8 cellular contexts compared by ENCODE assay signal in the genomic region with DNA sequence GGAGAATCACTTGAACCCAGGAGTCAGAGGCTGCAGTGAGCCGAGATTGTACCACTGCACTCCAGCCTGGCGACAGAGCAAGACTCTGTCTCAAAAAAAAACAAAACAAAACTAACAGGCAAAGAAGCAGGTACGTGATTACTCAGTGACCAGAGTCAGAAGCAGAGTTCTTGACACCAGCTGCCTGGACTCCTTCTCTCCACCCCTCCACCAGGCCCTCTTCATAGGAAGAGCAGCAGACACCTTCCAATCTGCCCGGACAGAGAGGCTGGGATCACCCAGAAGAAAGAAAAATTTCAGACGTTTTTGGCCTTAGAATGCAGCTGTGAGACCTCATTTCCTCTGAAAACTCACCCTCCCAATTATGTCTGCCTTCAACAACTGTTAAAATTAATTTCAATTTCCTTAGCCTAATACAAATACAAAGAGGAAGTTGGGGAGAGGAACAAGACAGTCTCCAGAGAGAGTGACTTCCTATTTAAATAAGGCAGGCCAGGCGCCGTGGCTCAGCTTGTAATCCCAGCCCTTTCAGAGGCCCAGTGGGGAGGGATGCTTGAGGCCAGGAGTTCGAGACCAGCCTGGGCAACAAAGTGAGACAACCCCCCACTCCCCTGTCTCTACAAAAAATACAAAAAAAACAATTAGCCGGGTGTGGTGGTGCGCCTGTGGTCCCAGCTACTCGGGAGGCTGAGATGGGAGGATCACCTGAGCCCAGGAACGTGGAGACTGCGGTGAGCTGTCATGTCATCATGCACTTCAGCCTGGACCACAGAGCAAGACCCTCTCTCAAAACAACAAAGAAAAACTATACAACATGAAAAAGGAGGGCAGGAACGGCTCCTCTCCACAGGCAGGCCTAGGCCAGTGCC. TPM values are rescaled to one million over a fixed set of nuclear protein-coding genes. Genes with fewer than 3 reads are reported as not detected.
DNase-seq lines count a peak whose midpoint lies in the region; ATAC-seq lines count a peak whose summit lies in the region.

No MANE protein-coding gene starts in this region.

- no peaks in the 10 kb centered on the region for H3K9me3 Mint-ChIP-seq in CD8-positive, alpha-beta memory T cell
- H3K9me3 Mint-ChIP-seq in activated T-helper 2 cell treated with anti-CD3 and anti-CD28 coated beads, Interferon-gamma antibody, Interleukin-2, Interleukin-4, amounts not matched to agents 10 μg/mL and 5 μg/mL and 100 μg/mL, durations not matched to agents 14 hours and 24 hours and 36 hours: no peaks in the 10 kb centered on the region

- peak overlapping the region; percentile 31 for H3K27ac ChIP-seq in CD8-positive, alpha-beta memory T cell (ENCODE audit: low read depth, low read length)
- no peak overlapping the region for H3K27ac ChIP-seq in HUES64 (ENCODE audit: low read depth, low read length)
- H3K27ac ChIP-seq in stomach smooth muscle (ENCODE audit: low read length): no peak overlapping the region

- H3K36me3 ChIP-seq in CD8-positive, alpha-beta memory T cell (ENCODE audit: insufficient read depth, low read length): no peaks in the 10 kb centered on the region
- no peaks in the 10 kb centered on the region for H3K36me3 ChIP-seq in HUES64 (ENCODE audit: insufficient read depth, low read length)
- H3K36me3 ChIP-seq in stomach smooth muscle (ENCODE audit: control insufficient read depth in 2 of 2, insufficient read depth in 2 of 2, low read length in 2 of 2): peaks cover 0 to 2% of the 10 kb centered on the region in 2 donors

- H3K27me3 Mint-ChIP-seq in CD8-positive, alpha-beta memory T cell: no peaks in the 10 kb centered on the region
- H3K27me3 Mint-ChIP-seq in activated T-helper 2 cell treated with anti-CD3 and anti-CD28 coated beads, Interferon-gamma antibody, Interleukin-2, Interleukin-4, amounts not matched to agents 10 μg/mL and 5 μg/mL and 100 μg/mL, durations not matched to agents 14 hours and 24 hours and 36 hours (ENCODE audit: low read depth): no peaks in the 10 kb centered on the region

- peak overlapping the region; percentile 59 for H3K4me3 ChIP-seq in CD8-positive, alpha-beta memory T cell (ENCODE audit: low read length)
- peak overlapping the region; percentile 62 for H3K4me3 ChIP-seq in HUES64 (ENCODE audit: low read length)
- H3K4me3 ChIP-seq in stomach smooth muscle (ENCODE audit: low read length in 2 of 2): peak overlapping the region; percentile 80 to 87

- peaks cover 28% of the 10 kb centered on the region for H3K4me1 ChIP-seq in CD8-positive, alpha-beta memory T cell (ENCODE audit: insufficient read depth, low read length)
- no peaks in the 10 kb centered on the region; the same call in 1 of the 2 replicates for H3K4me1 ChIP-seq in HUES64 (ENCODE audit: insufficient read depth, low read length)
- H3K4me1 ChIP-seq in stomach smooth muscle (ENCODE audit: control insufficient read depth, insufficient read depth, low read length): peaks cover 28% of the 10 kb centered on the region

- H3K4me3 Mint-ChIP-seq in CD8-positive, alpha-beta memory T cell: peak overlapping the region; percentile 84 to 93 (median 86)
- H3K4me3 Mint-ChIP-seq in activated T-helper 2 cell treated with anti-CD3 and anti-CD28 coated beads, Interferon-gamma antibody, Interleukin-2, Interleukin-4, amounts not matched to agents 10 μg/mL and 5 μg/mL and 100 μg/mL, durations not matched to agents 14 hours and 24 hours and 36 hours (ENCODE audit: low read depth): peak overlapping the region; percentile 82

- no peak for ATAC-seq in HG03025 (IDR thresholded peaks at IDR 0.05; ENCODE audit: low FRiP score, unreplicated experiment)

- no peak for DNase-seq in CD8-positive, alpha-beta memory T cell
- no peak for DNase-seq in activated T-helper 2 cell treated with anti-CD3 and anti-CD28 coated beads, Interferon-gamma antibody, Interleukin-2, Interleukin-4, amounts not matched to agents 10 μg/mL and 5 μg/mL and 100 μg/mL, durations not matched to agents 14 hours and 24 hours and 36 hours (ENCODE audit: low spot score)
- DNase-seq in islet precursor cell (peak; percentile 41), COLO668 (lab: John Stamatoyannopoulos, UW; ENCODE audit: unreplicated experiment) (no peak), NCI-H2171 (lab: John Stamatoyannopoulos, UW) (no peak)

- peaks cover 27 to 49% (median 38%) of the 10 kb centered on the region in 3 donors for H3K4me1 Mint-ChIP-seq in CD8-positive, alpha-beta memory T cell
- peaks cover 28% of the 10 kb centered on the region for H3K4me1 Mint-ChIP-seq in activated T-helper 2 cell treated with anti-CD3 and anti-CD28 coated beads, Interferon-gamma antibody, Interleukin-2, Interleukin-4, amounts not matched to agents 10 μg/mL and 5 μg/mL and 100 μg/mL, durations not matched to agents 14 hours and 24 hours and 36 hours (ENCODE audit: low read depth)

- no peaks in the 10 kb centered on the region for H3K9me3 ChIP-seq in CD8-positive, alpha-beta memory T cell (ENCODE audit: low read length)
- H3K9me3 ChIP-seq in HUES64 (ENCODE audit: insufficient read depth, low read depth, low read length) (no peaks in the 10 kb centered on the region), stomach smooth muscle (ENCODE audit: control insufficient read depth in 2 of 2, low read length in 2 of 2) (no peaks in the 10 kb centered on the region)

- POLR2A ChIA-PET in CD8-positive, alpha-beta memory T cell (lab: Charles Lee): no interaction called here

- peak overlapping the region; percentile 21 to 90 (median 79) for H3K27ac Mint-ChIP-seq in CD8-positive, alpha-beta memory T cell
- H3K27ac Mint-ChIP-seq in activated T-helper 2 cell treated with anti-CD3 and anti-CD28 coated beads, Interferon-gamma antibody, Interleukin-2, Interleukin-4, amounts not matched to agents 10 μg/mL and 5 μg/mL and 100 μg/mL, durations not matched to agents 14 hours and 24 hours and 36 hours: peak overlapping the region; percentile 65

- H3K9ac ChIP-seq in HUES64 (ENCODE audit: low read depth, low read length) (no peak overlapping the region), stomach smooth muscle (ENCODE audit: low read length in 2 of 2) (peak overlapping the region; percentile 62 to 77)

- peaks cover 0 to 16% (median 0%) of the 10 kb centered on the region in 3 donors for H3K36me3 Mint-ChIP-seq in CD8-positive, alpha-beta memory T cell
- H3K36me3 Mint-ChIP-seq in activated T-helper 2 cell treated with anti-CD3 and anti-CD28 coated beads, Interferon-gamma antibody, Interleukin-2, Interleukin-4, amounts not matched to agents 10 μg/mL and 5 μg/mL and 100 μg/mL, durations not matched to agents 14 hours and 24 hours and 36 hours (ENCODE audit: low read depth): peaks cover 32% of the 10 kb centered on the region

- intact Hi-C loops in activated T-helper 2 cell treated with anti-CD3 and anti-CD28 coated beads, Interferon-gamma antibody, Interleukin-2, Interleukin-4, amounts not matched to agents 10 μg/mL and 5 μg/mL and 100 μg/mL, durations not matched to agents 14 hours and 24 hours and 36 hours (cut with micrococcal nuclease): loop anchor here (2.0 to 10.0 kb wide), 2 partner anchors 39 to 425 kb away; a partner anchor contains a TSS

- CTCF ChIA-PET in CD8-positive, alpha-beta memory T cell (lab: Charles Lee): interaction anchor here (0.8 kb wide), 1 partner anchor 84 kb away, joined by 3 read pairs; a partner anchor contains a TSS

- H3K27me3 ChIP-seq in CD8-positive, alpha-beta memory T cell (ENCODE audit: insufficient read depth, low read length, poor library complexity, severe bottlenecking): no peaks in the 10 kb centered on the region
- H3K27me3 ChIP-seq in HUES64 (ENCODE audit: insufficient read depth, low read length) (peaks cover 45% of the 10 kb centered on the region), stomach smooth muscle (ENCODE audit: control insufficient read depth in 1 of 2, insufficient read depth in 2 of 2, low read length in 2 of 2) (peaks cover 0 to 7% of the 10 kb centered on the region in 2 donors)

- 86% methylated on average over 13 of the region's 14 CpGs for WGBS in HUES64

RNA-seq across cellular contexts. Expression of a gene that starts 1.6 kb away (rescaled TPM):
- 10 to 100 TPM; 29.9 to 31.7 TPM for total RNA-seq in CD8-positive, alpha-beta memory T cell
- 18.3 TPM for polyA plus RNA-seq in CD8-positive, alpha-beta memory T cell
- 9.7 TPM for polyA plus RNA-seq in HUES64 (2013, experiment 1 of 2)
- polyA plus RNA-seq in HUES64 (2013, experiment 2 of 2): 10.4 TPM
- total RNA-seq in activated T-helper 2 cell treated with anti-CD3 and anti-CD28 coated beads, Interferon-gamma antibody, Interleukin-2, Interleukin-4, amounts not matched to agents 10 μg/mL and 5 μg/mL and 100 μg/mL, durations not matched to agents 14 hours and 24 hours and 36 hours: 48.1 and 49.5 TPM in 2 replicates

RNA-seq across cellular contexts. Expression of a gene that starts 14.6 kb away (rescaled TPM):
- 1 to 10 TPM; 3.3 to 4.2 TPM for total RNA-seq in CD8-positive, alpha-beta memory T cell
- 17.2 TPM for polyA plus RNA-seq in CD8-positive, alpha-beta memory T cell
- 0.95 TPM for polyA plus RNA-seq in HUES64 (2013, experiment 1 of 2)
- 0.63 TPM for polyA plus RNA-seq in HUES64 (2013, experiment 2 of 2)
- total RNA-seq in activated T-helper 2 cell treated with anti-CD3 and anti-CD28 coated beads, Interferon-gamma antibody, Interleukin-2, Interleukin-4, amounts not matched to agents 10 μg/mL and 5 μg/mL and 100 μg/mL, durations not matched to agents 14 hours and 24 hours and 36 hours: 12.0 and 15.5 TPM in 2 replicates

RNA-seq across cellular contexts. Expression of a gene that starts 38.6 kb away (rescaled TPM):
- total RNA-seq in CD8-positive, alpha-beta memory T cell: 100 to 1,000 TPM; 198 to 202 TPM
- 260 TPM for polyA plus RNA-seq in CD8-positive, alpha-beta memory T cell
- 175 TPM for polyA plus RNA-seq in HUES64 (2013, experiment 1 of 2)
- polyA plus RNA-seq in HUES64 (2013, experiment 2 of 2): 158 TPM
- total RNA-seq in activated T-helper 2 cell treated with anti-CD3 and anti-CD28 coated beads, Interferon-gamma antibody, Interleukin-2, Interleukin-4, amounts not matched to agents 10 μg/mL and 5 μg/mL and 100 μg/mL, durations not matched to agents 14 hours and 24 hours and 36 hours: 181 and 194 TPM in 2 replicates
